In genomic region chr17:46943511-46944393, GRCh38 we compare ENCODE assay signal across 1 cellular context.
A peak's percentile ranks its signal among the peaks of the same experiment; 100 is the strongest.
TF ChIP-seq lines count a peak whose summit lies in the region.

No MANE protein-coding gene starts in this region.

TF ChIP-seq in K562, 482 proteins besides CTCF, POLR2A, EP300 and RAD21 (continued from another document and continues in another):
- no peak for TF ChIP-seq ZNF280B (CRISPR knock-in tag; IDR thresholded peaks at IDR 0.05)
- no peak for TF ChIP-seq NR2C1 (IDR thresholded peaks at IDR 0.05)
- TF ChIP-seq NR2C1 (tag; IDR thresholded peaks at IDR 0.05) = no peak
- no peak for TF ChIP-seq SMAD3 (CRISPR knock-in tag; conservative IDR thresholded peaks at IDR 0.05)
- TF ChIP-seq PHB (CRISPR knock-in tag; IDR thresholded peaks at IDR 0.05) = no peak
- no peak for TF ChIP-seq NKRF (IDR thresholded peaks at IDR 0.05; ENCODE audit: borderline replicate concordance)
- TF ChIP-seq SMARCA4 (IDR thresholded peaks at IDR 0.05) = no peak
- TF ChIP-seq ZNF740 (CRISPR knock-in tag; IDR thresholded peaks at IDR 0.05) = peak; percentile 55; the same call in 1 of the 2 replicates
- TF ChIP-seq ZNF740 (tag; IDR thresholded peaks at IDR 0.05) = no peak
- TF ChIP-seq ZBED1 (IDR thresholded peaks at IDR 0.05) = no peak
- no peak for TF ChIP-seq GTF2F1 (IDR thresholded peaks at IDR 0.05; ENCODE audit: low read depth, low read length)
- TF ChIP-seq IFI16 (CRISPR knock-in tag; IDR thresholded peaks at IDR 0.05) = no peak
- TF ChIP-seq ZNF408 (CRISPR knock-in tag; IDR thresholded peaks at IDR 0.05; ENCODE audit: low read depth) = no peak
- no peak for TF ChIP-seq USF2 (CRISPR knock-in tag; IDR thresholded peaks at IDR 0.05)
- no peak for TF ChIP-seq SMARCB1 (IDR thresholded peaks at IDR 0.05; ENCODE audit: insufficient read length, low read depth)
- no peak for TF ChIP-seq ZBTB49 (CRISPR knock-in tag; IDR thresholded peaks at IDR 0.05; ENCODE audit: borderline replicate concordance)
- TF ChIP-seq POLR2B (IDR thresholded peaks at IDR 0.05; ENCODE audit: low read depth, partially characterized antibody) = peak; percentile 46
- TF ChIP-seq KDM2B (CRISPR knock-in tag; IDR thresholded peaks at IDR 0.05) = no peak
- no peak for TF ChIP-seq ZNF395 (CRISPR knock-in tag; IDR thresholded peaks at IDR 0.05)
- TF ChIP-seq RAD51 (IDR thresholded peaks at IDR 0.05; ENCODE audit: borderline replicate concordance, low read depth) = no peak
- no peak for TF ChIP-seq ZNF143 (CRISPR knock-in tag; IDR thresholded peaks at IDR 0.05)
- TF ChIP-seq POLR2H (tag; IDR thresholded peaks at IDR 0.05; ENCODE audit: low read depth) = 0 out of 2 replicates have a peak, but pooled peaks have one; percentile 40
- TF ChIP-seq GABPA (tag; conservative IDR thresholded peaks at IDR 0.05; ENCODE audit: low read depth) = no peak
- no peak for TF ChIP-seq KAT2B (IDR thresholded peaks at IDR 0.05; ENCODE audit: low read depth, low read length)
- TF ChIP-seq ATF2 (CRISPR knock-in tag; IDR thresholded peaks at IDR 0.05) = no peak
- no peak for TF ChIP-seq ZNF224 (CRISPR knock-in tag; IDR thresholded peaks at IDR 0.05)
- no peak for TF ChIP-seq TFE3 (CRISPR knock-in tag; IDR thresholded peaks at IDR 0.05)
- TF ChIP-seq SIRT6 (IDR thresholded peaks at IDR 0.05; ENCODE audit: low read depth, low read length) = peak; percentile 37
- no peak for TF ChIP-seq E2F5 (CRISPR knock-in tag; IDR thresholded peaks at IDR 0.05)
- no peak for TF ChIP-seq PCBP2 (IDR thresholded peaks at IDR 0.05; ENCODE audit: low read depth, low read length, poor library complexity, severe bottlenecking)
- TF ChIP-seq IRF2 (CRISPR knock-in tag; IDR thresholded peaks at IDR 0.05) = no peak
- 0 out of 2 replicates have a peak, but pooled peaks have one; percentile 23 for TF ChIP-seq MBD2 (IDR thresholded peaks at IDR 0.05; ENCODE audit: borderline replicate concordance, low read depth)
- TF ChIP-seq ZNF384 (IDR thresholded peaks at IDR 0.05; ENCODE audit: low read depth, low read length) = no peak
- TF ChIP-seq ESRRB (CRISPR knock-in tag; IDR thresholded peaks at IDR 0.05; ENCODE audit: borderline replicate concordance) = no peak
- no peak for TF ChIP-seq FOS (IDR thresholded peaks at IDR 0.05; ENCODE audit: extremely low read depth, insufficient read length)
- no peak for TF ChIP-seq MXD1 (CRISPR knock-in tag; IDR thresholded peaks at IDR 0.05; ENCODE audit: borderline replicate concordance, poor library complexity, severe bottlenecking)
- TF ChIP-seq ILK (tag; IDR thresholded peaks at IDR 0.05; ENCODE audit: borderline replicate concordance, low read depth) = no peak
- no peak for TF ChIP-seq ASH1L (IDR thresholded peaks at IDR 0.05; ENCODE audit: borderline replicate concordance, low read depth, partially characterized antibody)
- no peak for TF ChIP-seq BRF2 (IDR thresholded peaks at IDR 0.05; ENCODE audit: borderline replicate concordance, insufficient read depth, insufficient read length)
- TF ChIP-seq TEAD4 (IDR thresholded peaks at IDR 0.05; ENCODE audit: low read length) = 0 out of 2 replicates have a peak, but pooled peaks have one; percentile 4
- no peak for TF ChIP-seq TEAD4 (CRISPR knock-in tag; IDR thresholded peaks at IDR 0.05; ENCODE audit: borderline replicate concordance)
- TF ChIP-seq ZBTB17 (CRISPR knock-in tag; IDR thresholded peaks at IDR 0.05) = peak; percentile 30; the same call in 1 of the 2 replicates
- TF ChIP-seq ETV5 (CRISPR knock-in tag; IDR thresholded peaks at IDR 0.05; ENCODE audit: low read depth) = no peak
- TF ChIP-seq NCOA6 (IDR thresholded peaks at IDR 0.05) = no peak
- TF ChIP-seq ZKSCAN1 (IDR thresholded peaks at IDR 0.05; ENCODE audit: low read depth, low read length) = peak; percentile 89
- TF ChIP-seq KHSRP (IDR thresholded peaks at IDR 0.05) = no peak
- TF ChIP-seq TBL1XR1 (IDR thresholded peaks at IDR 0.05; ENCODE audit: low read length in 2 of 2) = no peak
- no peak for TF ChIP-seq KLF16 (IDR thresholded peaks at IDR 0.05)
- peak; percentile 37; the same call in 1 of the 2 replicates for TF ChIP-seq NFIC (IDR thresholded peaks at IDR 0.05)
- no peak for TF ChIP-seq ZNF41 (CRISPR knock-in tag; conservative IDR thresholded peaks at IDR 0.05)
- TF ChIP-seq ZNF212 (CRISPR knock-in tag; IDR thresholded peaks at IDR 0.05) = no peak
- TF ChIP-seq CTBP1 (IDR thresholded peaks at IDR 0.05; ENCODE audit: borderline replicate concordance) = no peak
- no peak for TF ChIP-seq HIVEP1 (CRISPR knock-in tag; IDR thresholded peaks at IDR 0.05)
- no peak for TF ChIP-seq PCBP1 (IDR thresholded peaks at IDR 0.05; ENCODE audit: low read depth, low read length, poor library complexity, severe bottlenecking)
- no peak for TF ChIP-seq SIN3A (IDR thresholded peaks at IDR 0.05; ENCODE audit: borderline replicate concordance in 2 of 2, control insufficient read depth in 1 of 2, low read depth in 2 of 2, low read length in 2 of 2)
- no peak for TF ChIP-seq CBFA2T2 (conservative IDR thresholded peaks at IDR 0.05)
- no peak for TF ChIP-seq TGIF2 (CRISPR knock-in tag; IDR thresholded peaks at IDR 0.05)
- no peak for TF ChIP-seq C11orf30 (IDR thresholded peaks at IDR 0.05; ENCODE audit: low read depth)
